Comparison of ENCODE assay signal across 22 cellular contexts in the genomic region with DNA sequence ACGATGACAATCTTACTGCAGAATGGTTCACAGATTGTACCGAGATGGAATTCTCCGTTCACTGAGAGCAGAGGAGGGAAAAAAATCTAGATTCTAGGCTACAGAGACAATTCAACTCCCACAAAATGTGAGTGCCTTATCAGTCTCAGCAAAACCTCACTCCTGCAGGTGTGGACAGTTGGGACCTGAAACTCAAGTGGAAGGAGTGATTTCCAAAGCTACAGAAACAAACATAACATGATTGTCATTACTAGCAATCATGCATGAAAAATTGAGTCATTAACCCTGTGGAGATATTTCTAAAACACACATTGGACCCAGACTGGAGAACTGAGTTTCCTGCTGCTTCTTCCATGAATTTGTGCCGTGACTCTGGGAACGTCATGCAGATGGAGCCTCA.
A peak's percentile ranks its signal among the peaks of the same experiment; 100 is the strongest.
DNase-seq lines count a peak whose midpoint lies in the region; ATAC-seq, FAIRE-seq and TF ChIP-seq lines count a peak whose summit lies in the region.
"Had no signal": no experiment of that assay in that cellular context is flagged by ENCODE, and none has a peak within 500 bp of the region (broad histone marks: within the 10 kb centered on the region; RNA-seq: fewer than 3 reads in every experiment).

No MANE protein-coding gene starts in this region.

- peak overlapping the region; percentile 31 for H3K4me2 ChIP-seq in trophoblast cell (ENCODE audit: low read length)

- no peak overlapping the region for H3K23ac ChIP-seq in trophoblast cell (ENCODE audit: low read length)

- DNase-seq in EH (ENCODE audit: low read depth) (peak; percentile 34), RCC 7860 (ENCODE audit: low spot score) (peak; percentile 39), esophagus squamous epithelium (lab: John Stamatoyannopoulos, UW) (no peak), trophoblast cell (no peak), NCI-H446 treated with DMSO at 0.1 percent for 48 hours (lab: John Stamatoyannopoulos, UW) (no peak), suprapubic skin (ENCODE audit: low spot score in 2 of 2) (no peak), pancreas (no peak)
- DNase-seq: activated CD8-positive, alpha-beta T cell treated with anti-CD3 and anti-CD28 coated beads, Interleukin-2, amount 10 ng/mL, durations not matched to agents 7 days and 5 days; activated T-cell treated with anti-CD3 and anti-CD28 coated beads, Interleukin-2, amount 50 U/mL, for 24 hours; CD8-positive, alpha-beta memory T cell; colonic mucosa; DMS79; endodermal cell; MV-4-11; NCI-H2081 treated with DMSO at 0.1 percent for 48 hours; NCI-H510A; Right ventricle myocardium superior; stimulated activated CD4-positive, alpha-beta T cell treated with anti-CD3 and anti-CD28 coated beads, Interleukin-12 subunit alpha, Interleukin-12 subunit beta, amount 100 ng/mL, for 4 hours; substantia nigra; T-helper 2 cell had no signal

- no peak overlapping the region for H4K12ac ChIP-seq in trophoblast cell (ENCODE audit: low read depth, low read length)

- WGBS in esophagus squamous epithelium, 2 donors: 46 to 54% methylated on average over 5 of the region's 5 CpGs
- WGBS in trophoblast cell (ENCODE audit: extremely low coverage, insufficient coverage, insufficient read length): no CpG with 5 or more reads among the region's 5 CpGs
- 88% methylated on average over 5 of the region's 5 CpGs for WGBS in suprapubic skin
- 74 to 75% methylated on average over 5 of the region's 5 CpGs for WGBS in pancreas, 2 donors

- peaks cover 78% of the 10 kb centered on the region for H3K79me1 ChIP-seq in trophoblast cell (ENCODE audit: low read length)

- H3K36me3 ChIP-seq in esophagus squamous epithelium (no peaks in the 10 kb centered on the region), trophoblast cell (ENCODE audit: control insufficient read depth in 1 of 2, insufficient read depth in 2 of 2, low read length in 2 of 2) (no peaks in the 10 kb centered on the region), suprapubic skin (no peaks in the 10 kb centered on the region), pancreas (no peaks in the 10 kb centered on the region)
- H3K36me3 ChIP-seq: colonic mucosa had no signal

- peaks cover 25% of the 10 kb centered on the region for H3K79me2 ChIP-seq in trophoblast cell (ENCODE audit: control insufficient read depth, insufficient read depth, low read length, poor library complexity)

- TF ChIP-seq EP300 in suprapubic skin (IDR thresholded peaks at IDR 0.05): no peak

- TF ChIP-seq CTCF in esophagus squamous epithelium (IDR thresholded peaks at IDR 0.05): no peak
- TF ChIP-seq CTCF in suprapubic skin (IDR thresholded peaks at IDR 0.05): no peak
- no peak for TF ChIP-seq CTCF in pancreas (IDR thresholded peaks at IDR 0.05)

- no peak overlapping the region for H3K4me3 ChIP-seq in esophagus squamous epithelium
- no peak overlapping the region for H3K4me3 ChIP-seq in trophoblast cell (ENCODE audit: low read depth, low read length)
- no peak overlapping the region for H3K4me3 ChIP-seq in suprapubic skin
- H3K4me3 ChIP-seq in pancreas: no peak overlapping the region
- H3K4me3 ChIP-seq: colonic mucosa, K562 had no signal

- H2AFZ ChIP-seq in trophoblast cell (ENCODE audit: insufficient read depth, low read length, poor library complexity): no peak overlapping the region

- no peak overlapping the region for H3K9ac ChIP-seq in trophoblast cell (ENCODE audit: low read length)

- peak overlapping the region; percentile 57 for H3K14ac ChIP-seq in trophoblast cell (ENCODE audit: low read length)

- no peak for FAIRE-seq in RCC 7860 (lab: Jason Lieb, UNC)
- FAIRE-seq in pancreas (lab: Jason Lieb, UNC): no peak

- no peaks in the 10 kb centered on the region for H3K9me3 ChIP-seq in esophagus squamous epithelium
- H3K9me3 ChIP-seq in trophoblast cell (ENCODE audit: insufficient read depth, low read depth, low read length): no peaks in the 10 kb centered on the region
- H3K9me3 ChIP-seq in suprapubic skin: no peaks in the 10 kb centered on the region
- no peaks in the 10 kb centered on the region for H3K9me3 ChIP-seq in pancreas
- H3K9me3 ChIP-seq: colonic mucosa had no signal

- ATAC-seq in pancreas: no peak
- ATAC-seq: activated CD8-positive, alpha-beta T cell treated with anti-CD3 and anti-CD28 coated beads, Interleukin-2, amount 10 ng/mL, durations not matched to agents 7 days and 5 days; WTC11 had no signal

- peak overlapping the region; percentile 64 for H3K18ac ChIP-seq in trophoblast cell (ENCODE audit: low read length)

- H3K4me1 ChIP-seq in esophagus squamous epithelium (peaks cover 30 to 45% (median 37%) of the 10 kb centered on the region in 3 donors), trophoblast cell (ENCODE audit: control insufficient read depth in 1 of 2, insufficient read depth in 2 of 2, low read length in 2 of 2) (peaks cover 63 to 68% of the 10 kb centered on the region in 2 experiments), suprapubic skin (peaks cover 19% of the 10 kb centered on the region), pancreas (no peaks in the 10 kb centered on the region)
- H3K4me1 ChIP-seq: colonic mucosa had no signal

- peak overlapping the region; percentile 31 for H3K4ac ChIP-seq in trophoblast cell (ENCODE audit: low read depth, low read length)

- H2BK5ac ChIP-seq in trophoblast cell (ENCODE audit: low read depth, low read length, poor library complexity): peak overlapping the region; percentile 91

- H3K27ac ChIP-seq in esophagus squamous epithelium (peak overlapping the region; percentile 51 to 59 (median 54)), trophoblast cell (ENCODE audit: low read depth, low read length) (peak overlapping the region; percentile 97), suprapubic skin (no peak overlapping the region), pancreas (no peak overlapping the region)
- H3K27ac ChIP-seq: colonic mucosa had no signal

- H4K91ac ChIP-seq in trophoblast cell (ENCODE audit: low read depth, low read length): peak overlapping the region; percentile 91

- intact Hi-C loops in esophagus squamous epithelium (cut with DNase I): no loop called here
- intact Hi-C loops in pancreas (cut with DNase I): no loop called here

- TF ChIP-seq POLR2A in esophagus squamous epithelium (IDR thresholded peaks at IDR 0.05) (no peak), suprapubic skin (IDR thresholded peaks at IDR 0.05) (no peak)

- H2BK12ac ChIP-seq in trophoblast cell (ENCODE audit: low read length): peak overlapping the region; percentile 70

- H2BK120ac ChIP-seq in trophoblast cell (ENCODE audit: insufficient read depth, low read length, poor library complexity): peak overlapping the region; percentile 97

- H3K27me3 ChIP-seq in esophagus squamous epithelium (no peaks in the 10 kb centered on the region), trophoblast cell (ENCODE audit: insufficient read depth, low read length) (no peaks in the 10 kb centered on the region), suprapubic skin (no peaks in the 10 kb centered on the region), pancreas (no peaks in the 10 kb centered on the region)
- H3K27me3 ChIP-seq: colonic mucosa had no signal

- H2AK5ac ChIP-seq in trophoblast cell (ENCODE audit: low read length): peak overlapping the region; percentile 75

- peak overlapping the region; percentile 77 for H4K8ac ChIP-seq in trophoblast cell (ENCODE audit: low read depth, low read length)

Comparison
In these comparisons a context has a peak if more than half of its experiments do, and no peak if none do; other contexts are left out.
1. DNase-seq: peak in EH (single experiment) and RCC 7860 (single experiment); none in esophagus squamous epithelium (single experiment), trophoblast cell (0 of 2), NCI-H446 treated with DMSO at 0.1 percent for 48 hours (single experiment), suprapubic skin (0 of 2) and pancreas (0 of 6).
2. H3K27ac ChIP-seq: peak in esophagus squamous epithelium (4 of 4) and trophoblast cell (single experiment); none in suprapubic skin (single experiment) and pancreas (0 of 4).